ENCODE assay signal across 1 cellular context in the genomic region with DNA sequence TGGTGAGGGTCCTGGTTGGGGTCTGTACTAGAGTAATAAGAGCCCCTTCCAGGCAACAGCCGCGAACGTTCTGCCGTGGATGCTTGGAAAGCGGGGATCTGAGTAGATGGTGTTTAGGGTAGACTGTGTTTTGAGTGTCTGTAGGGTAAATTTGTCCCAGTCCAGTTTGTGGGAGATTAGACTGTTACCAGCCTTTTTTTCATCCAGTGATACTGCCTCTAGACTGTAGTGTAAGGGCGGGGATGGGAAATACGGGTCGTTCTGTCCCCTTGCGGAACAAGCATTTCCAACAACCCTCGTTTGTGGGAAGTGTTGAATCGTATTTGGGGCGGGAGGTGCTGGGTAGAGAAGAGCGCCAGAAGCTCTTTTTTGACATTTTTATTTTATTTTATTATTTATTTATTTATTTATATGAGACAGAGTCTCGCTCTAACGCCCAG.
TF ChIP-seq lines count a peak whose summit lies in the region.

No MANE protein-coding gene starts in this region.

TF ChIP-seq in H1, 55 proteins besides CTCF, POLR2A, EP300 and RAD21:
- TF ChIP-seq SP1 (IDR thresholded peaks at IDR 0.05; ENCODE audit: low read depth, low read length) (0 out of 2 replicates have a peak, but pooled peaks have one; percentile 4), NANOG (IDR thresholded peaks at IDR 0.05; ENCODE audit: insufficient read depth, low read depth, low read length, poor library complexity, severe bottlenecking) (no peak), KDM5A (IDR thresholded peaks at IDR 0.05; ENCODE audit: low read length) (peak; percentile 83; the same call in 1 of the 2 replicates)
